Comparison of ENCODE assay signal across 8 cellular contexts in the genomic region with DNA sequence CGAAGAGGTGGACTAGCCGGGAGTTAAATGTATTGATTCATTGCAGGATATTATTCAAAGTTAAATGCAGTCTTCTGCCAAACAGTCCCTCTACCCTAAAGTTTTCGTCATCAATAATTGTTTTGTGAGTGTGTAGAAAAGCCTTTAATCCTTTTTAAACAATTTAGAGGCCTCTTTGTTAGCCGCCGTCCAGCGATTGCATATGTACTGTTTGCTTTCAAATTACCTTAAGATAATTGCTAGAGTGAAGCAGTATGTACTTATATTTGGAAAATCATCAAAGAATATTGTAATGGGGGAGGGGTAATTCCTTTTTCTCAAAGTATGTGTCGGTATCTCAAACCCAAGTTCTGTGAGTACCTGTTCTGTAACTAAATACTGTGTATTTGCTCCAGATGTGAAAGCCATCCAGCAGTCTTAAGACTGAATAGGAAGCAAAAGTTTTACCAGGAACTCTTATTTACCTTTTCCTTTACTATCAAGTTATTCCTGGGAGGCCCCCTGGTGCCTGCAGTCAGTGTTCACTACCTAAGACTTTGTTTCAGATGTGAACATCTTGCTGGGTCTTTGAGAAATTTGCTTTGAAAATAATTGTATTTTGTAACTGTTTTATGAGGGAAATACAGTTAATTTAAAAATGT. TPM values are rescaled to one million over a fixed set of nuclear protein-coding genes. Genes with fewer than 3 reads are reported as not detected.
DNase-seq lines count a peak whose midpoint lies in the region; ATAC-seq and TF ChIP-seq lines count a peak whose summit lies in the region.

No MANE protein-coding gene starts in this region.

- H3K27me3 ChIP-seq in fibroblast of lung (ENCODE audit: control insufficient read depth, insufficient read depth, low read length) = no peaks in the 10 kb centered on the region
- no peaks in the 10 kb centered on the region for H3K27me3 ChIP-seq in transverse colon

- H3K4me3 ChIP-seq in GM12864 (ENCODE audit: low read depth, low read length) = peak overlapping the region; percentile 98
- peak overlapping the region; percentile 49 to 97 (median 74) for H3K4me3 ChIP-seq in fibroblast of lung (replicated peaks in 1 of 4; ENCODE audit: control extremely low read depth in 1 of 4, insufficient read depth in 1 of 4, low read depth in 3 of 4, low read length in 4 of 4)
- peak overlapping the region; percentile 86 to 97 (median 91) for H3K4me3 ChIP-seq in transverse colon

- TF ChIP-seq CTCF in GM12864 (IDR thresholded peaks at IDR 0.05; ENCODE audit: low read depth, low read length, missing control alignments) (peak; percentile 52), fibroblast of lung (conservative IDR thresholded peaks at IDR 0.05 in 1 of 2, IDR thresholded peaks at IDR 0.05 in 1 of 2; ENCODE audit: low read depth in 1 of 2, low read length in 2 of 2) (peak; percentile 66 to 76), transverse colon (IDR thresholded peaks at IDR 0.05) (peak; percentile 55 to 90 (median 64))

- H3K4me2 ChIP-seq in fibroblast of lung (ENCODE audit: extremely low read depth, insufficient read depth, low read length) = peak overlapping the region; percentile 70

- peak overlapping the region; percentile 91 to 95 for H3K27ac Mint-ChIP-seq in natural killer cell treated with Interleukin-12 subunit alpha and Interleukin-12 subunit beta and Interleukin-15 and Interleukin-18, amount 100 ng/mL, for 72 hours

- peaks cover 14% of the 10 kb centered on the region for H4K20me1 ChIP-seq in fibroblast of lung (ENCODE audit: control insufficient read depth, extremely low read depth, insufficient read depth, low read length)

- DNase-seq in A172 (ENCODE audit: low spot score) = peak; percentile 83
- no peak for DNase-seq in GM12864 (ENCODE audit: low read depth)
- DNase-seq in NCI-H510A treated with DMSO at 0.1 percent for 48 hours (lab: John Stamatoyannopoulos, UW) = peak; percentile 46
- peak; percentile 15 for DNase-seq in activated T-cell treated with anti-CD3 and anti-CD28 coated beads for 48 hours (ENCODE audit: low read depth)
- peak; percentile 69 to 87 for DNase-seq in fibroblast of lung (ENCODE audit: low read depth in 2 of 2)
- DNase-seq in natural killer cell treated with Interleukin-12 subunit alpha and Interleukin-12 subunit beta and Interleukin-15 and Interleukin-18, amount 100 ng/mL, for 72 hours (ENCODE audit: low spot score) = no peak
- peak; percentile 82 for DNase-seq in transverse colon

- in situ Hi-C loops in transverse colon (cut with MboI; ENCODE audit: low pct_ligation_motif_present in 1 of 4, low pct_unique_long_range_greater_than_20kb in 1 of 4, low sequenced_read_pairs in 3 of 4) = loop anchor here in 3 of 4 donors (10.0 kb wide), 3 partner anchors 88 to 158 kb away; no protein-coding TSS in a partner anchor

- no peak overlapping the region for H2AFZ ChIP-seq in fibroblast of lung (ENCODE audit: low read length)

- intact Hi-C loops in transverse colon (cut with DNase I; ENCODE audit: low total_unique reads) = loop anchor here (2.0 to 5.0 kb wide), 2 partner anchors 91 to 158 kb away; no protein-coding TSS in a partner anchor

- WGBS in transverse colon (ENCODE audit: low coverage in 1 of 2), 2 donors = 0 to 1% methylated on average over 7 of the region's 7 CpGs

- no peaks in the 10 kb centered on the region for H3K27me3 Mint-ChIP-seq in natural killer cell treated with Interleukin-12 subunit alpha and Interleukin-12 subunit beta and Interleukin-15 and Interleukin-18, amount 100 ng/mL, for 72 hours

- peaks cover 21% of the 10 kb centered on the region for H3K4me1 ChIP-seq in fibroblast of lung (ENCODE audit: control insufficient read depth, extremely low read depth, insufficient read depth, low read length)
- H3K4me1 ChIP-seq in transverse colon = peaks cover 10 to 77% (median 51%) of the 10 kb centered on the region in 4 donors

- peak overlapping the region; percentile 19 for H3K27ac ChIP-seq in fibroblast of lung (ENCODE audit: insufficient read depth, low read length)
- peak overlapping the region; percentile 99 for H3K27ac ChIP-seq in transverse colon

- H3K9ac ChIP-seq in fibroblast of lung (ENCODE audit: insufficient read depth, low read length) = peak overlapping the region; percentile 99

- peak; percentile 57 for TF ChIP-seq POLR2A in transverse colon (IDR thresholded peaks at IDR 0.05)

- H3K4me1 Mint-ChIP-seq in natural killer cell treated with Interleukin-12 subunit alpha and Interleukin-12 subunit beta and Interleukin-15 and Interleukin-18, amount 100 ng/mL, for 72 hours (ENCODE audit: low read depth in 2 of 2) = peaks cover 44 to 66% of the 10 kb centered on the region in 2 donors

- H3K9me3 ChIP-seq in fibroblast of lung (ENCODE audit: control insufficient read depth, insufficient read depth, low read depth, low read length) (no peaks in the 10 kb centered on the region), transverse colon (no peaks in the 10 kb centered on the region)

- no peaks in the 10 kb centered on the region for H3K9me3 Mint-ChIP-seq in natural killer cell treated with Interleukin-12 subunit alpha and Interleukin-12 subunit beta and Interleukin-15 and Interleukin-18, amount 100 ng/mL, for 72 hours

- no peak for ATAC-seq in natural killer cell treated with Interleukin-12 subunit alpha and Interleukin-12 subunit beta and Interleukin-15 and Interleukin-18, amount 100 ng/mL, for 72 hours
- no peak for ATAC-seq in GM18870 (IDR thresholded peaks at IDR 0.05; ENCODE audit: unreplicated experiment)

- no peak for TF ChIP-seq EP300 in transverse colon (IDR thresholded peaks at IDR 0.05; ENCODE audit: low read depth)

- H3K79me2 ChIP-seq in fibroblast of lung (ENCODE audit: control insufficient read depth, insufficient read depth, low read length) = peaks cover 63% of the 10 kb centered on the region

- H3K36me3 ChIP-seq in fibroblast of lung (ENCODE audit: control insufficient read depth, insufficient read depth, low read length) = no peaks in the 10 kb centered on the region
- no peaks in the 10 kb centered on the region for H3K36me3 ChIP-seq in transverse colon

- H3K4me3 Mint-ChIP-seq in natural killer cell treated with Interleukin-12 subunit alpha and Interleukin-12 subunit beta and Interleukin-15 and Interleukin-18, amount 100 ng/mL, for 72 hours = peak overlapping the region; percentile 99

- H3K36me3 Mint-ChIP-seq in natural killer cell treated with Interleukin-12 subunit alpha and Interleukin-12 subunit beta and Interleukin-15 and Interleukin-18, amount 100 ng/mL, for 72 hours = peaks cover 16% of the 10 kb centered on the region

RNA-seq across cellular contexts. Expression of gene PPP1CB, which starts 1.5 kb away (rescaled TPM):
- 187 and 226 TPM in 2 replicates for total RNA-seq in A172 (2014; rRNA removed; shearing (Covaris generic))
- total RNA-seq in fibroblast of lung (164 and 172 TPM in 2 replicates), transverse colon (100 to 1,000 TPM; 132 to 245 (median 192) TPM)
- polyA plus RNA-seq in fibroblast of lung = 161 and 179 TPM in 2 replicates
- polyA plus RNA-seq in fibroblast of lung (2012) = 102 and 128 TPM in 2 replicates
- 29.4 and 52.8 TPM in 2 replicates for polyA minus RNA-seq in fibroblast of lung (ENCODE audit: low replicate concordance)
- 100 to 1,000 TPM; 188 to 299 TPM for total RNA-seq in natural killer cell treated with Interleukin-12 subunit alpha and Interleukin-12 subunit beta and Interleukin-15 and Interleukin-18, amount 100 ng/mL, for 72 hours

RNA-seq across cellular contexts. Expression of gene SPDYA, which starts 57.5 kb away (rescaled TPM):
- 0.10 TPM in 1 of 2 replicates, not detected in the other for total RNA-seq in A172 (2014; rRNA removed; shearing (Covaris generic))
- total RNA-seq in fibroblast of lung = 0.77 and 0.83 TPM in 2 replicates
- polyA plus RNA-seq in fibroblast of lung = 0.06 and 0.09 TPM in 2 replicates
- 0.15 and 0.24 TPM in 2 replicates for polyA plus RNA-seq in fibroblast of lung (2012)
- not detected in 2 replicates for polyA minus RNA-seq in fibroblast of lung (ENCODE audit: low replicate concordance)
- 1 to 10 TPM; 2.6 to 4.5 TPM for total RNA-seq in natural killer cell treated with Interleukin-12 subunit alpha and Interleukin-12 subunit beta and Interleukin-15 and Interleukin-18, amount 100 ng/mL, for 72 hours
- 1 to 10 TPM in 2 of 4 donors, under 1 TPM in 1, not detected in 1; 1.00 to 1.8 (median 1.4) TPM for total RNA-seq in transverse colon

Comparison
In these comparisons a context has a peak if more than half of its experiments do, and no peak if none do; other contexts are left out.
1. DNase-seq: peak in A172 (single experiment), NCI-H510A treated with DMSO at 0.1 percent for 48 hours (single experiment), activated T-cell treated with anti-CD3 and anti-CD28 coated beads for 48 hours (single experiment), fibroblast of lung (2 of 2) and transverse colon (single experiment); none in GM12864 (single experiment) and natural killer cell treated with Interleukin-12 subunit alpha and Interleukin-12 subunit beta and Interleukin-15 and Interleukin-18, amount 100 ng/mL, for 72 hours (single experiment).
2. Peak in every context shown above with its lines, with median percentiles within 50 percentile points of each other: H3K4me3 ChIP-seq and CTCF ChIP-seq.